ENCODE assay signal across 8 cellular contexts in the genomic region with DNA sequence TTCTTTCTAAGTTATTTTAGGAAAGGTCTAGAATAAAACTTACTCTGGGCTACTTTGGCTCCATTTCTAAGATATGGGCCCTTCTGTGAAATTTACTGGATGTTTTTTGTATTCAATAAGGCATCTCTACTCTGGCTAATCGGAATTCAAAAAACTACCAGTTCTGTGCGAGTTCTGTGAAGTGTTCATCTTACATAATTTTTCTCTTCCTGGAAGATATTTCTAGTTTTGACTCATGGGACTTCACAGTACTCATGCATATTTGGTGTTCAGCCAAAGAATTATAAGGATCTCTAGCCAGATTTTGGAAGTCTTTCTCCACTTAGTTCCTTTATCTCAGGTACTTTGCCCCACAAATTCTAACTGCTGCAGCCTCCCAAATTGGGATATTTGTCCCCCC.
DNase-seq lines count a peak whose midpoint lies in the region; TF ChIP-seq lines count a peak whose summit lies in the region.

No MANE protein-coding gene starts in this region.

- no peaks in the 10 kb centered on the region for H3K27me3 ChIP-seq in effector memory CD4-positive, alpha-beta T cell (replicated peaks; ENCODE audit: control insufficient read depth, insufficient read depth, low read length, poor library complexity, severe bottlenecking)

- no peak overlapping the region for H3K4me3 ChIP-seq in GM12865 (ENCODE audit: low read depth, low read length)
- H3K4me3 ChIP-seq in effector memory CD4-positive, alpha-beta T cell (ENCODE audit: insufficient read depth, low read depth, low read length, poor library complexity, severe bottlenecking): no peak overlapping the region
- H3K4me3 ChIP-seq in skin epidermis: no peak overlapping the region

- no peaks in the 10 kb centered on the region for H3K36me3 ChIP-seq in effector memory CD4-positive, alpha-beta T cell (ENCODE audit: control insufficient read depth, insufficient read depth, low read length)

- H3K9me3 ChIP-seq in effector memory CD4-positive, alpha-beta T cell (ENCODE audit: control insufficient read depth, low read length): no peaks in the 10 kb centered on the region

- DNase-seq in GM12865 (ENCODE audit: low read depth): peak; percentile 18
- peak; percentile 42 for DNase-seq in MV-4-11 (lab: John Stamatoyannopoulos, UW)
- no peak for DNase-seq in effector memory CD4-positive, alpha-beta T cell
- DNase-seq in NCI-H2107 treated with DMSO at 0.1 percent for 48 hours (lab: John Stamatoyannopoulos, UW; ENCODE audit: unreplicated experiment): no peak
- DNase-seq in epidermal melanocyte (ENCODE audit: insufficient read length, low spot score): no peak
- DNase-seq in midbrain (lab: John Stamatoyannopoulos, UW): no peak
- no peak for DNase-seq in NCI-H2081 treated with DMSO at 0.1 percent for 48 hours (lab: John Stamatoyannopoulos, UW)

- H3K4me1 ChIP-seq in effector memory CD4-positive, alpha-beta T cell (ENCODE audit: control insufficient read depth, insufficient read depth, low read length, poor library complexity, severe bottlenecking): peaks cover 3% of the 10 kb centered on the region

- H3K27ac ChIP-seq in effector memory CD4-positive, alpha-beta T cell (ENCODE audit: insufficient read depth, low read length, poor library complexity, severe bottlenecking): peak overlapping the region; percentile 11
- H3K27ac ChIP-seq in skin epidermis: peak overlapping the region in 17 of 21 experiments; percentile 5 to 78 (median 56)

- no peak for TF ChIP-seq CTCF in GM12865 (IDR thresholded peaks at IDR 0.05; ENCODE audit: insufficient read depth, low read depth, low read length, missing control alignments)

Comparison
In these comparisons a context has a peak if more than half of its experiments do, and no peak if none do; other contexts are left out.
1. DNase-seq: peak in GM12865 (single experiment) and MV-4-11 (single experiment); none in effector memory CD4-positive, alpha-beta T cell (0 of 3), NCI-H2107 treated with DMSO at 0.1 percent for 48 hours (single experiment), epidermal melanocyte (single experiment), midbrain (single experiment) and NCI-H2081 treated with DMSO at 0.1 percent for 48 hours (single experiment).